Comparison of ENCODE assay signal across 20 cellular contexts in the genomic region with DNA sequence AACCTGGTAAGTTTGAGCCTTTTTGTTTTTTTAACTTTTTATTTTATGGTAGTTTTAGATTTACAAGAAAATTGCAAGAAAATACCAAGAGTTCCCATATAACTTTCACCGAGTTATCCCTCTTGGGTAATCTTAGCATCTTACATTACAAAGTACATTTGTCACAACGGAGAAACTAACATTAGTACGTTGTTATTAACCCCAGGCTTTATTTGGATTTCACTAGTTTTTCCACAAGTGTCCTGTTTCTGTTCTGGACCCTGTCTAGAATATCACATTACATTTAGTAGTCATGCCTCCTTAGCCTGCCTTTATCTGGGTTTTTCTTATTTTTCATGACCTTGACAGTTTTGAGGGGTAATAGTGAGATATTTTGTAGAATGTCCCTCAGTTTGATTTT. TPM values are rescaled to one million over a fixed set of nuclear protein-coding genes. Genes with fewer than 3 reads are reported as not detected.
"Had no signal": no experiment of that assay in that cellular context is flagged by ENCODE, and none has a peak within 500 bp of the region (broad histone marks: within the 10 kb centered on the region; RNA-seq: fewer than 3 reads in every experiment).

No MANE protein-coding gene starts in this region.

- H3K36me3 ChIP-seq: tibial nerve had no signal

- H3K4me1 ChIP-seq: tibial nerve had no signal

- H3K27ac Mint-ChIP-seq: activated CD8-positive, alpha-beta memory T cell treated with anti-CD3 and anti-CD28 coated beads, Interleukin-2, amount 10 ng/mL, durations not matched to agents 7 days and 5 days; activated naive CD4-positive, alpha-beta T cell treated with anti-CD3 and anti-CD28 coated beads, Interleukin-2, amount 50 U/mL, for 24 hours; activated T-cell treated with anti-CD3 and anti-CD28 coated beads, Interleukin-2, amount 50 U/mL, for 24 hours; brain; endodermal cell had no signal

- H3K27ac ChIP-seq: skin epidermis, tibial nerve had no signal

- H3K4me3 ChIP-seq: skin epidermis, tibial nerve had no signal

- H3K4me3 Mint-ChIP-seq: activated CD8-positive, alpha-beta memory T cell treated with anti-CD3 and anti-CD28 coated beads, Interleukin-2, amount 10 ng/mL, durations not matched to agents 7 days and 5 days; activated naive CD4-positive, alpha-beta T cell treated with anti-CD3 and anti-CD28 coated beads, Interleukin-2, amount 50 U/mL, for 24 hours; activated T-cell treated with anti-CD3 and anti-CD28 coated beads, Interleukin-2, amount 50 U/mL, for 24 hours; brain; endodermal cell had no signal

- DNase-seq: activated CD4-positive, alpha-beta T cell treated with anti-CD3 and anti-CD28 coated beads, Interleukin-2, amount 50 U/mL, for 48 hours; activated CD4-positive, CD25-positive, alpha-beta regulatory T cell treated with anti-CD3 and anti-CD28 coated beads, Interleukin-2, amount 50 U/mL, for 72 hours; activated CD8-positive, alpha-beta memory T cell treated with anti-CD3 and anti-CD28 coated beads, Interleukin-2, amount 10 ng/mL, durations not matched to agents 7 days and 5 days; activated effector memory CD4-positive, alpha-beta T cell treated with Interleukin-2 at 50 U/mL for 16 hours; activated T-cell treated with anti-CD3 and anti-CD28 coated beads, Interleukin-2, amount 50 U/mL, for 24 hours; amniotic stem cell; dermis blood vessel endothelial cell; endodermal cell; foreskin melanocyte; head of caudate nucleus; islet precursor cell; left ventricle myocardium superior; mesendoderm; retina had no signal

- H3K9me3 ChIP-seq: tibial nerve had no signal

- H3K27me3 ChIP-seq: tibial nerve had no signal

- H3K4me1 Mint-ChIP-seq: activated CD8-positive, alpha-beta memory T cell treated with anti-CD3 and anti-CD28 coated beads, Interleukin-2, amount 10 ng/mL, durations not matched to agents 7 days and 5 days; activated naive CD4-positive, alpha-beta T cell treated with anti-CD3 and anti-CD28 coated beads, Interleukin-2, amount 50 U/mL, for 24 hours had no signal

- H3K36me3 Mint-ChIP-seq: activated CD8-positive, alpha-beta memory T cell treated with anti-CD3 and anti-CD28 coated beads, Interleukin-2, amount 10 ng/mL, durations not matched to agents 7 days and 5 days; activated naive CD4-positive, alpha-beta T cell treated with anti-CD3 and anti-CD28 coated beads, Interleukin-2, amount 50 U/mL, for 24 hours; brain had no signal

- H3K9me3 Mint-ChIP-seq: activated naive CD4-positive, alpha-beta T cell treated with anti-CD3 and anti-CD28 coated beads, Interleukin-2, amount 50 U/mL, for 24 hours; activated T-cell treated with anti-CD3 and anti-CD28 coated beads, Interleukin-2, amount 50 U/mL, for 24 hours; brain; endodermal cell had no signal

RNA-seq across cellular contexts. Expression of gene ARL14, which starts 58.1 kb away (rescaled TPM):
- total RNA-seq: activated CD8-positive, alpha-beta memory T cell treated with anti-CD3 and anti-CD28 coated beads, Interleukin-2, amount 10 ng/mL, durations not matched to agents 7 days and 5 days; dermis blood vessel endothelial cell; endodermal cell; left ventricle myocardium superior; T-helper 2 cell treated with Interferon-gamma antibody and Interleukin-4, amounts not matched to agents 100 ng/mL and 5 ng/mL, for 36 hours; tibial nerve had no signal
- polyA plus RNA-seq: neural cell had no signal
